1 cellular context compared by ENCODE assay signal in the genomic region with DNA sequence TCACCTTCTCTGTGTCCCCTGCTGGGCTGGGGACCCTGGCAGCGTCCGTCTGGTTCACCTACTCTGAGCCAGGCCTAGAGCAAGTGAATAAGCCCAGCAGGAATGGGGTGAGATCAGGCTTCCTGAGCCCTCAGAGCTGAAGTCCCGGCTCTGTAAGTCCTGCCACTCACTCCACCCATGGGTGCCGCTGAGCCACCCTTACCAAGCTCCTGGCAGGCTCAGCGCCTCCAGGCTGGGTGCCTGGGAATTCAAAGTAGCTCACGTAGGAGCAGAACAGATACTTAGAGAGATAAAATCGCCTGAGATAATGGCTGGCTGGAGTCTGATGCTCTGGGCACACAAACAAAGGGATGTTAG.
A peak's percentile ranks its signal among the peaks of the same experiment; 100 is the strongest.
TF ChIP-seq lines count a peak whose summit lies in the region.

No MANE protein-coding gene starts in this region.

TF ChIP-seq in HepG2, 621 proteins besides CTCF, POLR2A, EP300 and RAD21:
- TF ChIP-seq KDM2A (CRISPR knock-in tag; IDR thresholded peaks at IDR 0.05; ENCODE audit: borderline replicate concordance, low read depth) = no peak
- TF ChIP-seq HMGXB3 (CRISPR knock-in tag; IDR thresholded peaks at IDR 0.05; ENCODE audit: borderline replicate concordance) = 0 out of 2 replicates have a peak, but pooled peaks have one; percentile 8
- no peak for TF ChIP-seq EZH2 (conservative IDR thresholded peaks at IDR 0.05; ENCODE audit: low read depth, low read length)
